ENCODE assay signal across 2 cellular contexts in the genomic region with DNA sequence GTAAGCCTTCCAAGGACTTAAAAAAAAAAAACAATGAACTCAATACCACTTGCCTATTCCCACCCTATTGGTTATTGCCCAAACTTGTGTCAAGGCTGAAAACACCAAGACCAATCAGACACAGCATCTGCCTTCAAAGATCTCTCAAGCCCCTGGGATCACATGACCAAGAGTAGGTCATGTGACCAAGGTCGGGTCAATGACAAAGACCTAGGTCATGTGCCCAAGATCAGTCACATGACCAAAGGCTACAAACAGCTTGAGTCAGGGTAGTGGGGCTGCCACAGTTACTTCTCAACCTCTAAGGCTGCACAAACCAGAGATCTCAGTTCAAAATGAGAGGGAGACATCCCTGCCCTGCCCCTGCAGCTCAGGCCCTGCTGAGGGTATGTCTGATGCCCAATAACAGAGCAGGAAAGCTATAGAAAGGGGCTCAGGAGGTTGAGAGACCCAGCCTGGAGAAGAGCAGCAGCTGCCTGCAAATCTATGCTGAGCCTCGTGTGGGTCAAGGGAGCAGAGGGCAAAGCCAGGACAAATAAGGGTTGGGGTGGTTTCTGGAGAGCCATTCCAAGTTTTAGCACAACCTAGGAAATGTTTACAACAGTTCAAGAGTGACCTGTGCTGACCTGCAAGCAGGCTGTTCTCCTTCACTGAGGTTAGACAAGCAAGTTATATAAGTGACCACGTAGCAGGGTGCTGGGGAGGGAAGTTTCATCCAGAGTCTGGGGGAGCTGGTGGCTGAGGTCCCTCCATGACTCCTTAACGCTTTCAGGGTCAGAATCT.
A peak's percentile ranks its signal among the peaks of the same experiment; 100 is the strongest.
TF ChIP-seq lines count a peak whose summit lies in the region.

No MANE protein-coding gene starts in this region.

TF ChIP-seq in SK-N-SH, 30 proteins besides CTCF, POLR2A, EP300 and RAD21:
- peak; percentile 68; the same call in 1 of the 2 replicates for TF ChIP-seq USF1 (IDR thresholded peaks at IDR 0.05; ENCODE audit: borderline replicate concordance, low read depth)
- TF ChIP-seq, protein P1, sequence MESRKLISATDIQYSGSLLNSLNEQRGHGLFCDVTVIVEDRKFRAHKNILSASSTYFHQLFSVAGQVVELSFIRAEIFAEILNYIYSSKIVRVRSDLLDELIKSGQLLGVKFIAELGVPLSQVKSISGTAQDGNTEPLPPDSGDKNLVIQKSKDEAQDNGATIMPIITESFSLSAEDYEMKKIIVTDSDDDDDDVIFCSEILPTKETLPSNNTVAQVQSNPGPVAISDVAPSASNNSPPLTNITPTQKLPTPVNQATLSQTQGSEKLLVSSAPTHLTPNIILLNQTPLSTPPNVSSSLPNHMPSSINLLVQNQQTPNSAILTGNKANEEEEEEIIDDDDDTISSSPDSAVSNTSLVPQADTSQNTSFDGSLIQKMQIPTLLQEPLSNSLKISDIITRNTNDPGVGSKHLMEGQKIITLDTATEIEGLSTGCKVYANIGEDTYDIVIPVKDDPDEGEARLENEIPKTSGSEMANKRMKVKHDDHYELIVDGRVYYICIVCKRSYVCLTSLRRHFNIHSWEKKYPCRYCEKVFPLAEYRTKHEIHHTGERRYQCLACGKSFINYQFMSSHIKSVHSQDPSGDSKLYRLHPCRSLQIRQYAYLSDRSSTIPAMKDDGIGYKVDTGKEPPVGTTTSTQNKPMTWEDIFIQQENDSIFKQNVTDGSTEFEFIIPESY (IDR thresholded peaks at IDR 0.05; ENCODE audit: borderline replicate concordance, low read depth) = no peak
TF ChIP-seq in SK-N-SH: peak in this region for 1.

TF ChIP-seq in SK-N-SH treated with all-trans-retinoic acid at 6 μM for 48 hours, 23 proteins besides CTCF, POLR2A, EP300 and RAD21:
- TF ChIP-seq TSHZ2 (CRISPR knock-in tag; IDR thresholded peaks at IDR 0.05) = no peak
- no peak for TF ChIP-seq SNAI2 (CRISPR knock-in tag; IDR thresholded peaks at IDR 0.05)
- TF ChIP-seq ZNF8 (CRISPR knock-in tag; IDR thresholded peaks at IDR 0.05) = no peak
- no peak for TF ChIP-seq ZNF70 (CRISPR knock-in tag; IDR thresholded peaks at IDR 0.05)
- no peak for TF ChIP-seq GLIS3 (CRISPR knock-in tag; IDR thresholded peaks at IDR 0.05)
- no peak for TF ChIP-seq POU6F1 (CRISPR knock-in tag; IDR thresholded peaks at IDR 0.05; ENCODE audit: borderline replicate concordance, low read depth)
- TF ChIP-seq, protein P2, sequence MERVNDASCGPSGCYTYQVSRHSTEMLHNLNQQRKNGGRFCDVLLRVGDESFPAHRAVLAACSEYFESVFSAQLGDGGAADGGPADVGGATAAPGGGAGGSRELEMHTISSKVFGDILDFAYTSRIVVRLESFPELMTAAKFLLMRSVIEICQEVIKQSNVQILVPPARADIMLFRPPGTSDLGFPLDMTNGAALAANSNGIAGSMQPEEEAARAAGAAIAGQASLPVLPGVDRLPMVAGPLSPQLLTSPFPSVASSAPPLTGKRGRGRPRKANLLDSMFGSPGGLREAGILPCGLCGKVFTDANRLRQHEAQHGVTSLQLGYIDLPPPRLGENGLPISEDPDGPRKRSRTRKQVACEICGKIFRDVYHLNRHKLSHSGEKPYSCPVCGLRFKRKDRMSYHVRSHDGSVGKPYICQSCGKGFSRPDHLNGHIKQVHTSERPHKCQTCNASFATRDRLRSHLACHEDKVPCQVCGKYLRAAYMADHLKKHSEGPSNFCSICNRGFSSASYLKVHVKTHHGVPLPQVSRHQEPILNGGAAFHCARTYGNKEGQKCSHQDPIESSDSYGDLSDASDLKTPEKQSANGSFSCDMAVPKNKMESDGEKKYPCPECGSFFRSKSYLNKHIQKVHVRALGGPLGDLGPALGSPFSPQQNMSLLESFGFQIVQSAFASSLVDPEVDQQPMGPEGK (CRISPR knock-in tag; IDR thresholded peaks at IDR 0.05; ENCODE audit: borderline replicate concordance) = no peak
- TF ChIP-seq CSDC2 (CRISPR knock-in tag; IDR thresholded peaks at IDR 0.05) = no peak
- no peak for TF ChIP-seq BACH2 (CRISPR knock-in tag; IDR thresholded peaks at IDR 0.05; ENCODE audit: borderline replicate concordance)
- no peak for TF ChIP-seq CSRNP3 (CRISPR knock-in tag; IDR thresholded peaks at IDR 0.05)
- TF ChIP-seq, protein P3, sequence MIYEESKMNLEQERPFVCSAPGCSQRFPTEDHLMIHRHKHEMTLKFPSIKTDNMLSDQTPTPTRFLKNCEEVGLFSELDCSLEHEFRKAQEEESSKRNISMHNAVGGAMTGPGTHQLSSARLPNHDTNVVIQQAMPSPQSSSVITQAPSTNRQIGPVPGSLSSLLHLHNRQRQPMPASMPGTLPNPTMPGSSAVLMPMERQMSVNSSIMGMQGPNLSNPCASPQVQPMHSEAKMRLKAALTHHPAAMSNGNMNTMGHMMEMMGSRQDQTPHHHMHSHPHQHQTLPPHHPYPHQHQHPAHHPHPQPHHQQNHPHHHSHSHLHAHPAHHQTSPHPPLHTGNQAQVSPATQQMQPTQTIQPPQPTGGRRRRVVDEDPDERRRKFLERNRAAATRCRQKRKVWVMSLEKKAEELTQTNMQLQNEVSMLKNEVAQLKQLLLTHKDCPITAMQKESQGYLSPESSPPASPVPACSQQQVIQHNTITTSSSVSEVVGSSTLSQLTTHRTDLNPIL (CRISPR knock-in tag; IDR thresholded peaks at IDR 0.05; ENCODE audit: low read depth) = no peak
- TF ChIP-seq ZFP30 (CRISPR knock-in tag; IDR thresholded peaks at IDR 0.05) = no peak
- no peak for TF ChIP-seq ZFP3 (CRISPR knock-in tag; IDR thresholded peaks at IDR 0.05)
- no peak for TF ChIP-seq RARB (CRISPR knock-in tag; IDR thresholded peaks at IDR 0.05)
- no peak for TF ChIP-seq ISL1 (CRISPR knock-in tag; IDR thresholded peaks at IDR 0.05)
- TF ChIP-seq TCF4 (CRISPR knock-in tag; IDR thresholded peaks at IDR 0.05; ENCODE audit: borderline replicate concordance) = no peak
- TF ChIP-seq ARNTL (CRISPR knock-in tag; IDR thresholded peaks at IDR 0.05; ENCODE audit: borderline replicate concordance, low read depth) = no peak
TF ChIP-seq in SK-N-SH treated with all-trans-retinoic acid at 6 μM for 48 hours: peak in this region for 0.
